In genomic region chr1:200668514-200669313, GRCh38 we compare ENCODE assay signal across 8 cellular contexts. TPM values are rescaled to one million over a fixed set of nuclear protein-coding genes. Genes with fewer than 3 reads are reported as not detected.
A peak's percentile ranks its signal among the peaks of the same experiment; 100 is the strongest.
DNase-seq lines count a peak whose midpoint lies in the region; ATAC-seq and TF ChIP-seq lines count a peak whose summit lies in the region.

No MANE protein-coding gene starts in this region.

- TF ChIP-seq CTCF in PC-3 (conservative IDR thresholded peaks at IDR 0.05; ENCODE audit: low read depth, low read length), result no peak
- TF ChIP-seq CTCF in epithelial cell of esophagus (IDR thresholded peaks at IDR 0.05; ENCODE audit: insufficient read depth, low read depth, low read length, missing control alignments), result no peak
- TF ChIP-seq CTCF in parathyroid adenoma (IDR thresholded peaks at IDR 0.05), result no peak

- H4K20me1 ChIP-seq in PC-3 (ENCODE audit: low read length), result no peaks in the 10 kb centered on the region

- BruUV-seq in PC-3 (replicated peaks; lab: Mats Ljungman, UMichigan), result TSS peak; percentile 75

- no peak for ATAC-seq in PC-3
- ATAC-seq in GM18520 (IDR thresholded peaks at IDR 0.05; ENCODE audit: unreplicated experiment), result no peak
- ATAC-seq in GM18867 (IDR thresholded peaks at IDR 0.05; ENCODE audit: unreplicated experiment), result no peak
- ATAC-seq in HG03521 (IDR thresholded peaks at IDR 0.05; ENCODE audit: unreplicated experiment), result no peak

- peaks cover 16% of the 10 kb centered on the region for H3K79me2 ChIP-seq in PC-3 (ENCODE audit: low read length)
- H3K79me2 ChIP-seq in parathyroid adenoma, result no peaks in the 10 kb centered on the region

- H3K9ac ChIP-seq in PC-3 (ENCODE audit: low read length), result peak overlapping the region; percentile 98
- no peak overlapping the region for H3K9ac ChIP-seq in parathyroid adenoma

- H3K4me1 ChIP-seq in PC-3 (ENCODE audit: insufficient read depth, low read length) (peaks cover 20% of the 10 kb centered on the region), parathyroid adenoma (no peaks in the 10 kb centered on the region)

- H2AFZ ChIP-seq in PC-3 (ENCODE audit: low read length), result peak overlapping the region; percentile 94
- H2AFZ ChIP-seq in parathyroid adenoma, result peak overlapping the region; percentile 89

- H3K27ac ChIP-seq in PC-3 (ENCODE audit: low read length), result peak overlapping the region; percentile 97
- peak overlapping the region; percentile 100 for H3K27ac ChIP-seq in parathyroid adenoma

- no peaks in the 10 kb centered on the region for H3F3A ChIP-seq in PC-3 (ENCODE audit: low read length, unreplicated experiment)

- H3K9me2 ChIP-seq in PC-3 (replicated peaks; ENCODE audit: low read length), result no peaks in the 10 kb centered on the region

- POLR2A ChIA-PET in PC-3 (lab: Charles Lee; ENCODE audit: unreplicated experiment), result interaction anchor here (0.6 to 1.6 kb wide), 3 partner anchors 28 to 61 kb away, joined by 4 to 10 read pairs (median 4); no protein-coding TSS in a partner anchor

- H3K9me3 ChIP-seq in PC-3 (ENCODE audit: low read length) (no peaks in the 10 kb centered on the region), parathyroid adenoma (ENCODE audit: control insufficient read depth, low read length) (no peaks in the 10 kb centered on the region)

- H3K4me3 ChIP-seq in PC-3 (ENCODE audit: low read length) (peak overlapping the region; percentile 86), epithelial cell of esophagus (ENCODE audit: low read length) (peak overlapping the region; percentile 62), parathyroid adenoma (ENCODE audit: low read depth, low read length) (peak overlapping the region; percentile 81)

- DNase-seq in ELF-1 (ENCODE audit: low read depth, low spot score) (peak; percentile 9), PC-3 (peak; percentile 22), epithelial cell of esophagus (ENCODE audit: low read depth) (no peak), DMS153 treated with DMSO at 0.1 percent for 48 hours (lab: John Stamatoyannopoulos, UW; ENCODE audit: unreplicated experiment) (no peak)

- intact Hi-C loops in PC-3 (cut with micrococcal nuclease), result loop anchor here (1.0 to 5.0 kb wide), 3 partner anchors 28 to 114 kb away; partner anchors contain the start of gene KIF14

- H3K36me3 ChIP-seq in PC-3 (ENCODE audit: low read depth, low read length) (no peaks in the 10 kb centered on the region; the same call in 1 of the 2 replicates), parathyroid adenoma (ENCODE audit: control insufficient read depth, insufficient read depth, low read length) (no peaks in the 10 kb centered on the region)

- H3K27me3 ChIP-seq in PC-3 (ENCODE audit: low read length) (no peaks in the 10 kb centered on the region), parathyroid adenoma (ENCODE audit: control insufficient read depth, insufficient read depth, low read length) (no peaks in the 10 kb centered on the region)

- H3K4me2 ChIP-seq in PC-3 (ENCODE audit: low read length) (peak overlapping the region; percentile 98), parathyroid adenoma (ENCODE audit: low read length) (peak overlapping the region; percentile 71)

- CTCF ChIA-PET in PC-3 (lab: Charles Lee), result interaction anchor here (0.6 to 2.5 kb wide), 4 partner anchors 9 to 445 kb away, joined by 3 to 19 read pairs (median 4); no protein-coding TSS in a partner anchor

RNA-seq across cellular contexts. Expression of gene DDX59, which starts 1.0 kb away (rescaled TPM):
- total RNA-seq in PC-3 (2014; rRNA removed), result 24.6 and 29.4 TPM in 2 replicates

RNA-seq across cellular contexts. Expression of gene KIF14, which starts 48.2 kb away (rescaled TPM):
- total RNA-seq in PC-3 (2014; rRNA removed), result 23.6 and 23.7 TPM in 2 replicates

Comparison
In these comparisons a context has a peak if more than half of its experiments do, and no peak if none do; other contexts are left out.
1. DNase-seq: peak in ELF-1 (single experiment) and PC-3 (single experiment); none in epithelial cell of esophagus (single experiment) and DMS153 treated with DMSO at 0.1 percent for 48 hours (single experiment).
2. Peak in every context shown above with its lines, with median percentiles within 50 percentile points of each other: H3K4me3 ChIP-seq.